Comparison of ENCODE assay signal across 27 cellular contexts in genomic region chr9:123974471-123974870, GRCh38. TPM values are rescaled to one million over a fixed set of nuclear protein-coding genes. Genes with fewer than 3 reads are reported as not detected.
"Had no signal": no experiment of that assay in that cellular context is flagged by ENCODE, and none has a peak within 500 bp of the region (broad histone marks: within the 10 kb centered on the region; RNA-seq: fewer than 3 reads in every experiment).

No MANE protein-coding gene starts in this region.

- H3K36me3 ChIP-seq: left lung, lower lobe of right lung, neural progenitor cell, ovary, prostate gland, stomach, thyroid gland, transverse colon, upper lobe of left lung had no signal

- H2AFZ ChIP-seq: neural progenitor cell had no signal

- H3K9ac ChIP-seq: neural progenitor cell had no signal

- H3K4me1 ChIP-seq: left lung, lower lobe of right lung, neural progenitor cell, prostate gland, stomach, testis, thyroid gland, transverse colon, upper lobe of left lung had no signal

- H3K4me2 ChIP-seq: neural progenitor cell had no signal

- H3K27me3 ChIP-seq: ovary, testis, thyroid gland, upper lobe of left lung had no signal

- ATAC-seq: left colon; left lung; lower lobe of right lung; naive thymus-derived CD8-positive, alpha-beta T cell; right cardiac atrium; sciatic nerve; stimulated activated naive B cell treated with anti-CD40 and anti-IgM and Interleukin-4, amounts not matched to agents 10 μg/mL and 1 μg/mL and 100 μg/mL, for 72 hours; stimulated activated naive CD8-positive, alpha-beta T cell treated with anti-CD3 and anti-CD28 coated beads, Interleukin-15, Interleukin-2, amounts not matched to agents 100 U/mL and 50 U/mL, for 24 hours had no signal

- H3K27ac ChIP-seq: left lung, lower lobe of right lung, neural progenitor cell, ovary, prostate gland, skin epidermis, stomach, testis, thyroid gland, transverse colon, upper lobe of left lung had no signal

- H3K4me3 ChIP-seq: left lung, lower lobe of right lung, neural progenitor cell, ovary, prostate gland, skin epidermis, stomach, testis, thyroid gland, transverse colon, upper lobe of left lung had no signal

- H3K9me3 ChIP-seq: left lung, lower lobe of right lung, ovary, prostate gland, stomach, testis, thyroid gland, transverse colon, upper lobe of left lung had no signal

- DNase-seq: hypothalamus; immature natural killer cell; kidney; left colon; left lung; lower lobe of right lung; mammary epithelial cell; mesenchymal stem cell; ovary; retina; right cardiac atrium; stimulated activated CD4-positive, alpha-beta T cell treated with anti-CD3 and anti-CD28 coated beads, Interleukin-12 subunit alpha, Interleukin-12 subunit beta, amount 100 ng/mL, for 4 hours; stimulated activated CD4-positive, alpha-beta T cell treated with anti-CD3 and anti-CD28 coated beads, Interleukin-15, amount 100 ng/mL, for 24 hours; stimulated activated CD4-positive, alpha-beta T cell treated with anti-CD3 and anti-CD28 coated beads, Interleukin-2, amount 100 ng/mL, for 24 hours; stimulated activated CD4-positive, alpha-beta T cell treated with anti-CD3 and anti-CD28 coated beads, Interleukin-4, amount 100 ng/mL, for 1 hour; stimulated activated naive B cell treated with anti-CD40 and anti-IgM and Interleukin-4, amounts not matched to agents 10 μg/mL and 1 μg/mL and 100 μg/mL, for 72 hours; stimulated activated naive CD8-positive, alpha-beta T cell treated with anti-CD3 and anti-CD28 coated beads, Interleukin-15, Interleukin-2, amounts not matched to agents 100 U/mL and 50 U/mL, for 24 hours; stomach; testis; thyroid gland; transverse colon had no signal

RNA-seq across cellular contexts. Expression of gene LHX2, which starts 37.1 kb away (rescaled TPM):
- polyA plus RNA-seq: immature natural killer cell; naive thymus-derived CD8-positive, alpha-beta T cell; stomach had no signal
